ENCODE assay signal across 17 cellular contexts in genomic region chr22:29987143-29987542, GRCh38.
DNase-seq lines count a peak whose midpoint lies in the region; ATAC-seq and TF ChIP-seq lines count a peak whose summit lies in the region.
"Had no signal": no experiment of that assay in that cellular context is flagged by ENCODE, and none has a peak within 500 bp of the region (broad histone marks: within the 10 kb centered on the region; RNA-seq: fewer than 3 reads in every experiment).

No MANE protein-coding gene starts in this region.

- ATAC-seq in left lung = peak; percentile 73
- no peak for ATAC-seq in omental fat pad (ENCODE audit: low FRiP score)
- ATAC-seq: HCT116; natural killer cell; stimulated activated naive CD8-positive, alpha-beta T cell treated with anti-CD3 and anti-CD28 coated beads, Interleukin-15, amount 100 ng/mL, for 72 hours had no signal

- in situ Hi-C loops in KBM-7 (cut with MboI; ENCODE audit: low pct_unique_long_range_greater_than_20kb, low sequenced_read_pairs) = no loop called here

- peaks cover 0 to 59% of the 10 kb centered on the region in 2 donors for H3K36me3 ChIP-seq in left lung

- no peaks in the 10 kb centered on the region for H3K27me3 ChIP-seq in left lung

- H3K27ac ChIP-seq in left lung = no peak overlapping the region

- intact Hi-C loops in left lung (cut with DNase I) = no loop called here

- H3K9me3 ChIP-seq in left lung = no peaks in the 10 kb centered on the region

- TF ChIP-seq CTCF in left lung (IDR thresholded peaks at IDR 0.05) (no peak), omental fat pad (IDR thresholded peaks at IDR 0.05) (no peak)

- no peaks in the 10 kb centered on the region for H3K4me1 ChIP-seq in left lung

- no peak overlapping the region for H3K4me3 ChIP-seq in left lung

- DNase-seq in Ammon's horn (ENCODE audit: low spot score) (peak; percentile 75), KBM-7 (peak; percentile 20), anterior cingulate cortex (lab: John Stamatoyannopoulos, UW) (peak in 40 of 58 donors; percentile 5 to 77 (median 27)), left lung (peak in 1 of 2 donors; percentile 40), omental fat pad (ENCODE audit: low spot score) (no peak), NCI-H1436 (lab: John Stamatoyannopoulos, UW) (no peak)
- no peak for DNase-seq in effector CD4-positive, alpha-beta T cell
- DNase-seq in stimulated activated CD8-positive, alpha-beta memory T cell treated with anti-CD3 and anti-CD28 coated beads, Interleukin-4, amount 100 ng/mL, for 48 hours = no peak
- DNase-seq: activated CD4-positive, alpha-beta T cell treated with anti-CD3 and anti-CD28 coated beads, Interleukin-2, amount 50 U/mL, for 48 hours; foreskin fibroblast; natural killer cell; NCI-H2029 treated with DMSO at 0.1 percent for 48 hours; NCI-H524 treated with DMSO at 0.1 percent for 48 hours; retina; stimulated activated CD4-positive, alpha-beta T cell treated with anti-CD3 and anti-CD28 coated beads, Interleukin-15, amount 100 ng/mL, for 24 hours; stimulated activated naive CD8-positive, alpha-beta T cell treated with anti-CD3 and anti-CD28 coated beads, Interleukin-15, amount 100 ng/mL, for 72 hours had no signal

Comparison
In these comparisons a context has a peak if more than half of its experiments do, and no peak if none do; other contexts are left out.
1. DNase-seq: peak in Ammon's horn (single experiment), KBM-7 (single experiment) and anterior cingulate cortex (40 of 58); none in omental fat pad (single experiment), effector CD4-positive, alpha-beta T cell (single experiment), NCI-H1436 (single experiment) and stimulated activated CD8-positive, alpha-beta memory T cell treated with anti-CD3 and anti-CD28 coated beads, Interleukin-4, amount 100 ng/mL, for 48 hours (single experiment).